In genomic region chr15:48963524-48964113, GRCh38 we compare ENCODE assay signal across 8 cellular contexts. TPM values are rescaled to one million over a fixed set of nuclear protein-coding genes. Genes with fewer than 3 reads are reported as not detected.
DNase-seq lines count a peak whose midpoint lies in the region; ATAC-seq, FAIRE-seq and TF ChIP-seq lines count a peak whose summit lies in the region.

SHC4 (minus strand) TSS chr15:48963919; CDS start chr15:48963015, 904 bp downstream.

- H3K4me2 ChIP-seq in endothelial cell of umbilical vein (ENCODE audit: insufficient read depth, low read length), result peak within 1 kb of the TSS; percentile 57

- peaks cover 33% of the 10 kb centered on the region for H3K4me1 Mint-ChIP-seq in T-helper 1 cell treated with Interleukin-12 subunit alpha and Interleukin-12 subunit beta and Interleukin-4 antibody, amounts not matched to agents 30 μg/mL and 1 μg/mL, for 36 hours (ENCODE audit: low read depth)

- peak within 1 kb of the TSS; percentile 70 for H3K27ac Mint-ChIP-seq in T-helper 1 cell treated with Interleukin-12 subunit alpha and Interleukin-12 subunit beta and Interleukin-4 antibody, amounts not matched to agents 30 μg/mL and 1 μg/mL, for 36 hours

- H3K79me2 ChIP-seq in ACC112 (ENCODE audit: control insufficient read depth, insufficient read depth, low read length, unreplicated experiment), result no peaks in the 10 kb centered on the region
- H3K79me2 ChIP-seq in endothelial cell of umbilical vein (ENCODE audit: control insufficient read depth, insufficient read depth, low read length), result no peaks in the 10 kb centered on the region

- H3K4me1 ChIP-seq in ACC112 (ENCODE audit: control insufficient read depth, insufficient read depth, low read length, unreplicated experiment) (peaks cover 12% of the 10 kb centered on the region), endothelial cell of umbilical vein (ENCODE audit: control insufficient read depth, extremely low read depth, insufficient read depth, low read length) (peaks cover 8% of the 10 kb centered on the region), lower lobe of right lung (peaks cover 23% of the 10 kb centered on the region), stomach (peaks cover 0 to 23% (median 20%) of the 10 kb centered on the region in 4 donors)

- H3K4me3 Mint-ChIP-seq in T-helper 1 cell treated with Interleukin-12 subunit alpha and Interleukin-12 subunit beta and Interleukin-4 antibody, amounts not matched to agents 30 μg/mL and 1 μg/mL, for 36 hours, result peak within 1 kb of the TSS; percentile 84

- H3K27me3 Mint-ChIP-seq in T-helper 1 cell treated with Interleukin-12 subunit alpha and Interleukin-12 subunit beta and Interleukin-4 antibody, amounts not matched to agents 30 μg/mL and 1 μg/mL, for 36 hours (ENCODE audit: low read depth), result peaks cover 8% of the 10 kb centered on the region

- FAIRE-seq in endothelial cell of umbilical vein (lab: Jason Lieb, UNC), result peak; percentile 96

- H3K9me1 ChIP-seq in endothelial cell of umbilical vein (replicated peaks; ENCODE audit: control insufficient read depth, extremely low read depth, insufficient read depth, low read length), result no peaks in the 10 kb centered on the region

- H3K9me3 Mint-ChIP-seq in T-helper 1 cell treated with Interleukin-12 subunit alpha and Interleukin-12 subunit beta and Interleukin-4 antibody, amounts not matched to agents 30 μg/mL and 1 μg/mL, for 36 hours, result no peaks in the 10 kb centered on the region

- TF ChIP-seq POLR2A in endothelial cell of umbilical vein (IDR thresholded peaks at IDR 0.05; ENCODE audit: low read depth, low read length) (no peak), stomach (IDR thresholded peaks at IDR 0.05) (no peak)

- no peaks in the 10 kb centered on the region for H3K36me3 ChIP-seq in ACC112 (ENCODE audit: insufficient read depth, low read length)
- no peaks in the 10 kb centered on the region for H3K36me3 ChIP-seq in endothelial cell of umbilical vein (ENCODE audit: control insufficient read depth in 2 of 2, extremely low read depth in 1 of 2, insufficient read depth in 2 of 2, low read length in 2 of 2)
- no peaks in the 10 kb centered on the region for H3K36me3 ChIP-seq in lower lobe of right lung
- no peaks in the 10 kb centered on the region for H3K36me3 ChIP-seq in stomach

- intact Hi-C loops in endothelial cell of umbilical vein (cut with micrococcal nuclease) (loop anchor here (1.0 to 5.0 kb wide), 7 partner anchors 12 to 659 kb away; partner anchors contain the start of genes COPS2, DTWD1, EID1 and FAM227B), lower lobe of right lung (cut with DNase I) (no loop called here), stomach (cut with DNase I; ENCODE audit: low total_unique reads) (no loop called here)

- TF ChIP-seq CTCF in GM12865 (IDR thresholded peaks at IDR 0.05; ENCODE audit: insufficient read depth, low read depth, low read length, missing control alignments) (no peak), LNCAP (IDR thresholded peaks at IDR 0.05) (peak; percentile 50), endothelial cell of umbilical vein (IDR thresholded peaks at IDR 0.05; ENCODE audit: extremely low read depth in 1 of 2, insufficient read depth in 1 of 2, low read depth in 1 of 2, low read length in 2 of 2) (no peak), lower lobe of right lung (IDR thresholded peaks at IDR 0.05) (no peak), stomach (IDR thresholded peaks at IDR 0.05) (peak in 1 of 7 experiments; percentile 4)

- CTCF ChIA-PET in endothelial cell of umbilical vein (lab: Charles Lee), result interaction anchor here (0.7 to 6.0 kb wide), 13 partner anchors 10 to 1182 kb away, joined by 3 to 86 read pairs (median 4); partner anchors contain the start of genes EID1 and SECISBP2L

- WGBS in stomach, 5 donors, result 1 to 2% (median 1%) methylated on average over 16 of the region's 16 CpGs

- peaks cover 2% of the 10 kb centered on the region for H3K36me3 Mint-ChIP-seq in T-helper 1 cell treated with Interleukin-12 subunit alpha and Interleukin-12 subunit beta and Interleukin-4 antibody, amounts not matched to agents 30 μg/mL and 1 μg/mL, for 36 hours (ENCODE audit: low read depth)

- peak within 1 kb of the TSS; percentile 86 for H2AFZ ChIP-seq in ACC112 (ENCODE audit: low read length, unreplicated experiment)
- H2AFZ ChIP-seq in endothelial cell of umbilical vein (ENCODE audit: low read depth, low read length), result peak within 1 kb of the TSS; percentile 94

- peak; percentile 61 to 69 for ATAC-seq in lower lobe of right lung
- no peak for ATAC-seq in GM19397 (IDR thresholded peaks at IDR 0.05; ENCODE audit: unreplicated experiment)

- H3K9me3 ChIP-seq in endothelial cell of umbilical vein (replicated peaks; ENCODE audit: control insufficient read depth, insufficient read depth, low read length), result no peaks in the 10 kb centered on the region
- H3K9me3 ChIP-seq in lower lobe of right lung, result no peaks in the 10 kb centered on the region
- H3K9me3 ChIP-seq in stomach, result no peaks in the 10 kb centered on the region

- peak within 1 kb of the TSS; percentile 0 for H3K9ac ChIP-seq in endothelial cell of umbilical vein (replicated peaks; ENCODE audit: extremely low read depth, insufficient read depth, low read length)

- H3K4me3 ChIP-seq in ACC112 (ENCODE audit: low read depth, low read length), result peak within 1 kb of the TSS; percentile 85
- peak within 1 kb of the TSS; percentile 28 for H3K4me3 ChIP-seq in GM12865 (ENCODE audit: low read depth, low read length)
- H3K4me3 ChIP-seq in endothelial cell of umbilical vein (replicated peaks in 1 of 3; ENCODE audit: insufficient read depth in 1 of 3, low read depth in 1 of 3, low read length in 3 of 3), result peak within 1 kb of the TSS; percentile 17 to 76 (median 40)
- H3K4me3 ChIP-seq in lower lobe of right lung, result peak within 1 kb of the TSS; percentile 55
- peak within 1 kb of the TSS; percentile 43 to 60 (median 58) for H3K4me3 ChIP-seq in stomach

- H4K20me1 ChIP-seq in endothelial cell of umbilical vein (replicated peaks; ENCODE audit: control insufficient read depth, extremely low read depth, insufficient read depth, low read length), result no peaks in the 10 kb centered on the region

- BruUV-seq in endothelial cell of umbilical vein (replicated peaks; lab: Mats Ljungman, UMichigan), result no TSS peak

- H3K27me3 ChIP-seq in ACC112 (ENCODE audit: insufficient read depth, low read length) (no peaks in the 10 kb centered on the region), endothelial cell of umbilical vein (ENCODE audit: control insufficient read depth in 2 of 2, insufficient read depth in 2 of 2, low read length in 2 of 2) (peaks cover 13 to 21% of the 10 kb centered on the region in 2 experiments), lower lobe of right lung (ENCODE audit: low read depth) (peaks cover 32% of the 10 kb centered on the region), stomach (peaks cover 0 to 43% (median 29%) of the 10 kb centered on the region in 3 donors)

- peak within 1 kb of the TSS; percentile 33; the same call in 1 of the 2 replicates for H3K27ac ChIP-seq in ACC112 (ENCODE audit: low read depth, low read length)
- no peak within 1 kb of the TSS for H3K27ac ChIP-seq in endothelial cell of umbilical vein (ENCODE audit: insufficient read depth, low read depth, low read length)
- H3K27ac ChIP-seq in lower lobe of right lung, result no peak within 1 kb of the TSS
- peak within 1 kb of the TSS in 2 of 5 donors; percentile 13 to 49 for H3K27ac ChIP-seq in stomach

- DNase-seq in GM12865 (ENCODE audit: low read depth), result peak; percentile 53
- DNase-seq in endothelial cell of umbilical vein (ENCODE audit: low read depth, low spot score), result peak; percentile 89
- no peak for DNase-seq in lower lobe of right lung
- peak; percentile 44 for DNase-seq in stomach

- no peak for TF ChIP-seq EP300 in stomach (IDR thresholded peaks at IDR 0.05)

- POLR2A ChIA-PET in endothelial cell of umbilical vein (lab: Charles Lee), result interaction anchor here (0.9 to 2.3 kb wide), 3 partner anchors 9 to 86 kb away, joined by 3 to 9 read pairs (median 5); partner anchors contain the start of gene EID1

- dilution Hi-C loops in endothelial cell of umbilical vein (cut with MboI; ENCODE audit: extremely low pct_ligation_motif_present, low sequenced_read_pairs), result no loop called here

TF ChIP-seq in endothelial cell of umbilical vein, 7 proteins besides CTCF, POLR2A, EP300 and RAD21:
- TF ChIP-seq MAX (IDR thresholded peaks at IDR 0.05; ENCODE audit: insufficient read depth, insufficient read length) (no peak), EZH2 (IDR thresholded peaks at IDR 0.05; ENCODE audit: borderline replicate concordance, low read depth, low read length, severe bottlenecking) (no peak), POLR2AphosphoS5 (IDR thresholded peaks at IDR 0.05; ENCODE audit: insufficient read depth, low read depth, low read length) (no peak), JUN (IDR thresholded peaks at IDR 0.05; ENCODE audit: borderline replicate concordance, insufficient read depth, insufficient read length, low read depth) (peak; percentile 90), FOS (IDR thresholded peaks at IDR 0.05; ENCODE audit: borderline replicate concordance, insufficient read depth, low read length) (peak; percentile 90)

RNA-seq across cellular contexts. Expression of gene SHC4, which starts in this region (rescaled TPM):
- total RNA-seq in endothelial cell of umbilical vein (0.20 TPM in 1 of 2 replicates, not detected in the other), lower lobe of right lung (0.68 TPM), stomach (1 to 10 TPM in 2 of 5 donors, under 1 TPM in 1, not detected in 2; 0.43 to 4.4 (median 1.8) TPM)
- polyA plus RNA-seq in endothelial cell of umbilical vein (0.10 TPM in 1 of 2 replicates, not detected in the other), stomach (under 1 TPM; 0.25 to 0.48 (median 0.46) TPM)
- polyA plus RNA-seq in endothelial cell of umbilical vein (2011; cell fraction: cytosol; rRNA removed), result 0.04 and 0.13 TPM in 2 replicates
- 0.49 and 0.84 TPM in 2 replicates for polyA plus RNA-seq in endothelial cell of umbilical vein (2011; cell fraction: nucleus; rRNA removed)
- 0.15 and 0.18 TPM in 2 replicates for polyA plus RNA-seq in endothelial cell of umbilical vein (2012)
- polyA minus RNA-seq in endothelial cell of umbilical vein, result 0.38 and 1.2 TPM in 2 replicates
- polyA minus RNA-seq in endothelial cell of umbilical vein (2011; cell fraction: cytosol; rRNA and poly(A)+ RNA removed), result 1.0 TPM
- 0.43 and 0.63 TPM in 2 replicates for polyA minus RNA-seq in endothelial cell of umbilical vein (2011; cell fraction: nucleus; rRNA and poly(A)+ RNA removed)

Comparison
In these comparisons a context has a peak if more than half of its experiments do, and no peak if none do; other contexts are left out.
1. Peak in ATAC-seq and H3K4me3 ChIP-seq in lower lobe of right lung; RNA of the gene not detected or under 1 TPM.
2. H3K4me3 ChIP-seq: peak in every context shown above with its lines; median percentile 85 in ACC112; 58 in stomach; 55 in lower lobe of right lung; 40 in endothelial cell of umbilical vein; 28 in GM12865.